21 cellular contexts compared by ENCODE assay signal in genomic region chr14:94051779-94052178, GRCh38. TPM values are rescaled to one million over a fixed set of nuclear protein-coding genes. Genes with fewer than 3 reads are reported as not detected.
A peak's percentile ranks its signal among the peaks of the same experiment; 100 is the strongest.
DNase-seq lines count a peak whose midpoint lies in the region; ATAC-seq, FAIRE-seq and TF ChIP-seq lines count a peak whose summit lies in the region.
"Had no signal": no experiment of that assay in that cellular context is flagged by ENCODE, and none has a peak within 500 bp of the region (broad histone marks: within the 10 kb centered on the region; RNA-seq: fewer than 3 reads in every experiment).

No MANE protein-coding gene starts in this region.

- peaks cover 86% of the 10 kb centered on the region for H3K36me3 Mint-ChIP-seq in activated T-helper 2 cell treated with anti-CD3 and anti-CD28 coated beads, Interferon-gamma antibody, Interleukin-2, Interleukin-4, amounts not matched to agents 10 μg/mL and 5 μg/mL and 100 μg/mL, durations not matched to agents 14 hours and 24 hours and 36 hours (ENCODE audit: low read depth)
- H3K36me3 Mint-ChIP-seq in type B pancreatic cell: peaks cover 54% of the 10 kb centered on the region

- no peak for TF ChIP-seq CTCF in cardiac muscle cell (IDR thresholded peaks at IDR 0.05; ENCODE audit: low read depth, low read length)
- no peak for TF ChIP-seq CTCF in type B pancreatic cell (conservative IDR thresholded peaks at IDR 0.05)
- no peak for TF ChIP-seq CTCF in GM10248 (IDR thresholded peaks at IDR 0.05; ENCODE audit: control extremely low read depth, extremely low read depth, low read depth, missing control alignments)

- FAIRE-seq in H54 (lab: Jason Lieb, UNC): no peak
- FAIRE-seq: D721Med had no signal

- no peak for TF ChIP-seq POLR2A in H54 (IDR thresholded peaks at IDR 0.05; ENCODE audit: low read depth, low read length)

- POLR2A ChIA-PET in GM10248 (lab: Yijun Ruan, JAX): no interaction called here

- CTCF ChIA-PET in GM10248 (lab: Yijun Ruan, JAX): interaction anchor here (0.7 to 4.7 kb wide), 8 partner anchors 10 to 112 kb away, joined by 3 to 36 read pairs (median 6); partner anchors contain the start of genes DDX24 and IFI27L1

- no peaks in the 10 kb centered on the region for H3K9me3 ChIP-seq in cardiac muscle cell (ENCODE audit: low read depth)
- H3K9me3 ChIP-seq: ascending aorta had no signal

- H3K4me1 Mint-ChIP-seq in activated T-helper 2 cell treated with anti-CD3 and anti-CD28 coated beads, Interferon-gamma antibody, Interleukin-2, Interleukin-4, amounts not matched to agents 10 μg/mL and 5 μg/mL and 100 μg/mL, durations not matched to agents 14 hours and 24 hours and 36 hours (ENCODE audit: low read depth): peaks cover 36% of the 10 kb centered on the region
- peaks cover 22% of the 10 kb centered on the region for H3K4me1 Mint-ChIP-seq in type B pancreatic cell (ENCODE audit: unreplicated experiment)
- H3K4me1 Mint-ChIP-seq: neural crest cell had no signal

- intact Hi-C loops in cardiac septum (cut with DNase I): no loop called here
- intact Hi-C loops in activated T-helper 2 cell treated with anti-CD3 and anti-CD28 coated beads, Interferon-gamma antibody, Interleukin-2, Interleukin-4, amounts not matched to agents 10 μg/mL and 5 μg/mL and 100 μg/mL, durations not matched to agents 14 hours and 24 hours and 36 hours (cut with micrococcal nuclease): no loop called here

- H3K27ac ChIP-seq in cardiac muscle cell (peak overlapping the region; percentile 76), layer of hippocampus (ENCODE audit: low read depth, low read length) (peak overlapping the region; percentile 43)
- H3K27ac ChIP-seq: ascending aorta, SK-N-MC had no signal

- H3K27me3 ChIP-seq in cardiac muscle cell (no peaks in the 10 kb centered on the region), layer of hippocampus (ENCODE audit: control insufficient read depth, insufficient read depth, low read length) (no peaks in the 10 kb centered on the region)
- H3K27me3 ChIP-seq: ascending aorta had no signal

- peaks cover 70% of the 10 kb centered on the region for H3K36me3 ChIP-seq in cardiac muscle cell

- H3K4me1 ChIP-seq in cardiac muscle cell (ENCODE audit: low read depth): peaks cover 29% of the 10 kb centered on the region
- H3K4me1 ChIP-seq: ascending aorta had no signal

- H3K27ac Mint-ChIP-seq in activated T-helper 2 cell treated with anti-CD3 and anti-CD28 coated beads, Interferon-gamma antibody, Interleukin-2, Interleukin-4, amounts not matched to agents 10 μg/mL and 5 μg/mL and 100 μg/mL, durations not matched to agents 14 hours and 24 hours and 36 hours: peak overlapping the region; percentile 10
- H3K27ac Mint-ChIP-seq in type B pancreatic cell: no peak overlapping the region

- DNase-seq in cardiac muscle cell (ENCODE audit: low read depth in 1 of 2, low spot score in 1 of 2) (no peak), cardiac septum (ENCODE audit: low spot score) (no peak), type B pancreatic cell (ENCODE audit: extremely low spot score, unreplicated experiment) (peak; percentile 39), GM10248 (ENCODE audit: extremely low spot score) (no peak), H54 (ENCODE audit: insufficient read length, low spot score) (no peak)
- no peak for DNase-seq in activated T-helper 2 cell treated with anti-CD3 and anti-CD28 coated beads, Interferon-gamma antibody, Interleukin-2, Interleukin-4, amounts not matched to agents 10 μg/mL and 5 μg/mL and 100 μg/mL, durations not matched to agents 14 hours and 24 hours and 36 hours (ENCODE audit: low spot score)
- DNase-seq: activated T-cell treated with anti-CD3 and anti-CD28 coated beads for 4 hours; GF-D8; NCI-H1694; stimulated activated CD4-positive, alpha-beta T cell treated with anti-CD3 and anti-CD28 coated beads, Interleukin-2, amount 100 ng/mL, for 48 hours had no signal

- H3K9me3 Mint-ChIP-seq in activated T-helper 2 cell treated with anti-CD3 and anti-CD28 coated beads, Interferon-gamma antibody, Interleukin-2, Interleukin-4, amounts not matched to agents 10 μg/mL and 5 μg/mL and 100 μg/mL, durations not matched to agents 14 hours and 24 hours and 36 hours: no peaks in the 10 kb centered on the region
- no peaks in the 10 kb centered on the region for H3K9me3 Mint-ChIP-seq in type B pancreatic cell
- H3K9me3 Mint-ChIP-seq: neural crest cell had no signal

- H3K27me3 Mint-ChIP-seq in activated T-helper 2 cell treated with anti-CD3 and anti-CD28 coated beads, Interferon-gamma antibody, Interleukin-2, Interleukin-4, amounts not matched to agents 10 μg/mL and 5 μg/mL and 100 μg/mL, durations not matched to agents 14 hours and 24 hours and 36 hours (ENCODE audit: low read depth): no peaks in the 10 kb centered on the region
- no peaks in the 10 kb centered on the region for H3K27me3 Mint-ChIP-seq in type B pancreatic cell

- ATAC-seq in HG02678 (IDR thresholded peaks at IDR 0.05; ENCODE audit: unreplicated experiment): no peak

- no peak overlapping the region for H3K4me3 Mint-ChIP-seq in activated T-helper 2 cell treated with anti-CD3 and anti-CD28 coated beads, Interferon-gamma antibody, Interleukin-2, Interleukin-4, amounts not matched to agents 10 μg/mL and 5 μg/mL and 100 μg/mL, durations not matched to agents 14 hours and 24 hours and 36 hours (ENCODE audit: low read depth)
- no peak overlapping the region for H3K4me3 Mint-ChIP-seq in type B pancreatic cell
- H3K4me3 Mint-ChIP-seq: neural crest cell had no signal

- no peak overlapping the region for H3K4me3 ChIP-seq in cardiac muscle cell
- H3K4me3 ChIP-seq: ascending aorta, SK-N-MC had no signal

RNA-seq across cellular contexts. Expression of gene OTUB2, which starts 25.6 kb away (rescaled TPM):
- total RNA-seq in cardiac muscle cell: 2.4 and 4.1 TPM in 2 replicates
- 4.3 and 4.4 TPM in 2 replicates for polyA plus RNA-seq in cardiac muscle cell
- total RNA-seq in cardiac septum: 0.30 TPM
- total RNA-seq in activated T-helper 2 cell treated with anti-CD3 and anti-CD28 coated beads, Interferon-gamma antibody, Interleukin-2, Interleukin-4, amounts not matched to agents 10 μg/mL and 5 μg/mL and 100 μg/mL, durations not matched to agents 14 hours and 24 hours and 36 hours: 2.1 and 2.3 TPM in 2 replicates
- 2.6 and 3.0 TPM in 2 replicates for total RNA-seq in type B pancreatic cell (ENCODE audit: low replicate concordance)

RNA-seq across cellular contexts. Expression of gene DDX24, which starts 29.2 kb away (rescaled TPM):
- total RNA-seq in cardiac muscle cell: 167 and 188 TPM in 2 replicates
- polyA plus RNA-seq in cardiac muscle cell: 227 and 272 TPM in 2 replicates
- total RNA-seq in cardiac septum: 245 TPM
- total RNA-seq in activated T-helper 2 cell treated with anti-CD3 and anti-CD28 coated beads, Interferon-gamma antibody, Interleukin-2, Interleukin-4, amounts not matched to agents 10 μg/mL and 5 μg/mL and 100 μg/mL, durations not matched to agents 14 hours and 24 hours and 36 hours: 276 and 277 TPM in 2 replicates
- total RNA-seq in type B pancreatic cell (ENCODE audit: low replicate concordance): 127 and 156 TPM in 2 replicates

RNA-seq across cellular contexts. Expression of gene IFI27L1, which starts 29.3 kb away (rescaled TPM):
- total RNA-seq in cardiac muscle cell (70.1 and 75.5 TPM in 2 replicates), cardiac septum (9.3 TPM), type B pancreatic cell (ENCODE audit: low replicate concordance) (15.6 and 36.8 TPM in 2 replicates)
- 95.4 and 111 TPM in 2 replicates for polyA plus RNA-seq in cardiac muscle cell
- total RNA-seq in activated T-helper 2 cell treated with anti-CD3 and anti-CD28 coated beads, Interferon-gamma antibody, Interleukin-2, Interleukin-4, amounts not matched to agents 10 μg/mL and 5 μg/mL and 100 μg/mL, durations not matched to agents 14 hours and 24 hours and 36 hours: 27.7 and 31.2 TPM in 2 replicates
- total RNA-seq: ascending aorta had no signal

RNA-seq across cellular contexts. Expression of gene CCDC197, which starts 54.7 kb away (rescaled TPM):
- total RNA-seq in cardiac muscle cell (not detected in 2 replicates), cardiac septum (3.4 TPM), type B pancreatic cell (ENCODE audit: low replicate concordance) (not detected in 2 replicates)
- 0.21 TPM in 1 of 2 replicates, not detected in the other for polyA plus RNA-seq in cardiac muscle cell
- total RNA-seq in activated T-helper 2 cell treated with anti-CD3 and anti-CD28 coated beads, Interferon-gamma antibody, Interleukin-2, Interleukin-4, amounts not matched to agents 10 μg/mL and 5 μg/mL and 100 μg/mL, durations not matched to agents 14 hours and 24 hours and 36 hours: 0.11 TPM in 1 of 2 replicates, not detected in the other
- total RNA-seq: ascending aorta, dermis blood vessel endothelial cell, fibroblast of lung, lower leg skin, neural crest cell, OCI-LY7, sciatic nerve had no signal
- polyA plus RNA-seq: fibroblast of lung had no signal

RNA-seq across cellular contexts. Expression of gene IFI27, which starts 58.8 kb away (rescaled TPM):
- total RNA-seq in cardiac muscle cell: 1.9 and 2.6 TPM in 2 replicates
- 6.6 and 9.1 TPM in 2 replicates for polyA plus RNA-seq in cardiac muscle cell
- 147 TPM for total RNA-seq in cardiac septum
- total RNA-seq in activated T-helper 2 cell treated with anti-CD3 and anti-CD28 coated beads, Interferon-gamma antibody, Interleukin-2, Interleukin-4, amounts not matched to agents 10 μg/mL and 5 μg/mL and 100 μg/mL, durations not matched to agents 14 hours and 24 hours and 36 hours: 2.1 and 5.2 TPM in 2 replicates
- total RNA-seq in type B pancreatic cell (ENCODE audit: low replicate concordance): 12.6 and 15.5 TPM in 2 replicates
